8 cellular contexts compared by ENCODE assay signal in the genomic region with DNA sequence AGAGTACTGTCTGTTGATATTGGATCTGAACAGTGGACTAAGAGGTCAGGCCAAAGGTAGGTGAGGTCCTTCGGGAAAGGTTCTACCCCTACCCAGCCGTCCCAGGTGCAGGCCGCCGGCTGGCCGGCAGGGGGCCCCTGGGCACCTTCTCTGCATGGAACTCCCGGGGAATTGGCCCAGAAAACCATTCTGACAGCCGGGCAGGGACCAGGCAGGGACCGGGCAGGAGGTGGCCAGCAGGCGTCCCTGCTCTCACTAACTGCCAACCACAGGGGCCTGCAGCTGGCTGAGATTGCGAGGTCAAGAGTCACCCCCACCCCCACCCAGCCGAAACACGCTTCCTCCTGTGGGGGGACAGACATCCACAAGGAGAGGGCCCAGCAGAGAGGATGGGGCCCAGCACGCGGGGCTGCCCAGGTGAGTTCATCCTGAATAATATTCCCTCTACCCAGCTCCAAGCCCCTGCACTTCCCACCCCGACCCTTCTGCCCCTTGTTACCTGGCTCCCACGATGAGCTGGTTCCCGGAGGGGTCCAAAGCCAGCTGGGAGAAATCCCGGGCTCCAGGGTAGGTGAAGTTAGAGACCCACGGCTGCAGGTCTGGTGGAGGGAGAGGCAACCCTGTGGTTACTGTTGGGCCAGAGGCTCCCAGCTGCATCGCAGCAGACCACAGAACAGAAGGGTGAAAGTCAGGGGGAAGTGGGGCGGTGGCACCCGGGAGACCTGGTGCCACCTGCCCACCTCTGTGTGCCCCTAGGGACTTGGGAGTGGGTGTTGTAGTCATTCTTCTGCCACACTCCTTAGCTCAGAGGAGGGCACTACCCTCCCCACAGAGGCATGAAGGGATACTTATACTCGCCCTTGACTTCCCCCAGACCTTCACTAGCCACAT.
DNase-seq lines count a peak whose midpoint lies in the region; ATAC-seq and TF ChIP-seq lines count a peak whose summit lies in the region.

No MANE protein-coding gene starts in this region.

- H3K27ac Mint-ChIP-seq in activated T-cell treated with anti-CD3 and anti-CD28 coated beads, Interleukin-2, amount 50 U/mL, for 24 hours: no peak overlapping the region
- H3K27ac Mint-ChIP-seq in osteocyte (ENCODE audit: unreplicated experiment): no peak overlapping the region
- no peak overlapping the region for H3K27ac Mint-ChIP-seq in effector memory CD8-positive, alpha-beta T cell

- H3K4me1 ChIP-seq in BLaER1: peaks cover 59% of the 10 kb centered on the region

- DNase-seq in NCI-H2107 treated with DMSO at 0.1 percent for 48 hours (lab: John Stamatoyannopoulos, UW; ENCODE audit: unreplicated experiment) (peak; percentile 29), germinal center (ENCODE audit: low spot score) (peak; percentile 73), osteocyte (ENCODE audit: extremely low spot score, unreplicated experiment) (peak; percentile 89)
- peak; percentile 59 for DNase-seq in activated T-cell treated with anti-CD3 and anti-CD28 coated beads, Interleukin-2, amount 50 U/mL, for 24 hours
- no peak for DNase-seq in effector memory CD8-positive, alpha-beta T cell

- H3K27me3 ChIP-seq in BLaER1: no peaks in the 10 kb centered on the region

- peak; percentile 90 for TF ChIP-seq CTCF in osteocyte (IDR thresholded peaks at IDR 0.05)

- no peaks in the 10 kb centered on the region for H3K36me3 ChIP-seq in BLaER1

- no peak overlapping the region for H3K9ac ChIP-seq in BLaER1

- peak; percentile 70 for ATAC-seq in GM19438 (IDR thresholded peaks at IDR 0.05; ENCODE audit: low read depth, unreplicated experiment)
- no peak for ATAC-seq in effector memory CD8-positive, alpha-beta T cell (replicated peaks)
- no peak for ATAC-seq in GM19351 (IDR thresholded peaks at IDR 0.05; ENCODE audit: unreplicated experiment)

- no peaks in the 10 kb centered on the region for H3K9me3 Mint-ChIP-seq in activated T-cell treated with anti-CD3 and anti-CD28 coated beads, Interleukin-2, amount 50 U/mL, for 24 hours
- no peaks in the 10 kb centered on the region for H3K9me3 Mint-ChIP-seq in osteocyte (ENCODE audit: unreplicated experiment)
- H3K9me3 Mint-ChIP-seq in effector memory CD8-positive, alpha-beta T cell: no peaks in the 10 kb centered on the region

- H3K36me3 Mint-ChIP-seq in activated T-cell treated with anti-CD3 and anti-CD28 coated beads, Interleukin-2, amount 50 U/mL, for 24 hours (ENCODE audit: low read depth): no peaks in the 10 kb centered on the region
- no peaks in the 10 kb centered on the region for H3K36me3 Mint-ChIP-seq in osteocyte (ENCODE audit: unreplicated experiment)
- no peaks in the 10 kb centered on the region for H3K36me3 Mint-ChIP-seq in effector memory CD8-positive, alpha-beta T cell (ENCODE audit: insufficient read depth)

- H3K4me1 Mint-ChIP-seq in activated T-cell treated with anti-CD3 and anti-CD28 coated beads, Interleukin-2, amount 50 U/mL, for 24 hours (ENCODE audit: low read depth): peaks cover 4% of the 10 kb centered on the region
- peaks cover 7% of the 10 kb centered on the region for H3K4me1 Mint-ChIP-seq in osteocyte (ENCODE audit: unreplicated experiment)
- peaks cover 12 to 19% of the 10 kb centered on the region in 2 donors for H3K4me1 Mint-ChIP-seq in effector memory CD8-positive, alpha-beta T cell (ENCODE audit: low read depth in 2 of 2)

- peaks cover 5% of the 10 kb centered on the region for H3K27me3 Mint-ChIP-seq in activated T-cell treated with anti-CD3 and anti-CD28 coated beads, Interleukin-2, amount 50 U/mL, for 24 hours
- peaks cover 20% of the 10 kb centered on the region for H3K27me3 Mint-ChIP-seq in osteocyte (ENCODE audit: unreplicated experiment)
- H3K27me3 Mint-ChIP-seq in effector memory CD8-positive, alpha-beta T cell: peaks cover 8 to 24% of the 10 kb centered on the region in 2 donors

- H4K20me1 ChIP-seq in BLaER1: peaks cover 7% of the 10 kb centered on the region; the same call in 1 of the 2 replicates

- no peak overlapping the region for H3K4me3 Mint-ChIP-seq in activated T-cell treated with anti-CD3 and anti-CD28 coated beads, Interleukin-2, amount 50 U/mL, for 24 hours
- H3K4me3 Mint-ChIP-seq in osteocyte (ENCODE audit: unreplicated experiment): no peak overlapping the region
- no peak overlapping the region for H3K4me3 Mint-ChIP-seq in effector memory CD8-positive, alpha-beta T cell

- no peak overlapping the region for H3K4me3 ChIP-seq in BLaER1

- no peak overlapping the region for H3K27ac ChIP-seq in BLaER1

- peak overlapping the region; percentile 81 for H3K4me2 ChIP-seq in BLaER1

- no peaks in the 10 kb centered on the region for H3K9me3 ChIP-seq in BLaER1

Comparison
In these comparisons a context has a peak if more than half of its experiments do, and no peak if none do; other contexts are left out.
1. DNase-seq: peak in NCI-H2107 treated with DMSO at 0.1 percent for 48 hours (single experiment), activated T-cell treated with anti-CD3 and anti-CD28 coated beads, Interleukin-2, amount 50 U/mL, for 24 hours (single experiment), germinal center (single experiment) and osteocyte (single experiment); none in effector memory CD8-positive, alpha-beta T cell (0 of 3).